1 cellular context compared by ENCODE assay signal in the genomic region with DNA sequence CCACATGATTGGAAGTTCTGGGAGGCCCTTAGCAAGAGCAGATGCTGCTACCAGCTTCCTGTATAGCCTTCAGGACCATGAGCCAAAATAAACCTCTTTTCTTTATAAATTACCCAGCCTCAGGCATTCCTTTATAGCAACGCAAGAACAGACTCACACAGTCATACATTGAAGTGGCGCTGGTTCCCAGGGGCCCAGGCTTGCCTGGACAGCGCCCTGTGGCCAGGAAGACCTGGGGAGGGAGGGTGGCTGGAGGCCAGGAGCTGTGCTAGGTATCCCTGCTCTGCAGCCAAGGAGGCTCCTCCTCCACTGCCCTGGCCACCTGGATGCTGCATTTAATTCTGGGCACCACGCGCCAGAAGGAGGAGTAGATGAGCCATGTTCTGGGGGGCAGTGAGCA.
TF ChIP-seq lines count a peak whose summit lies in the region.

No MANE protein-coding gene starts in this region.

TF ChIP-seq in H1, 55 proteins besides CTCF, POLR2A, EP300 and RAD21:
- no peak for TF ChIP-seq NRF1 (IDR thresholded peaks at IDR 0.05; ENCODE audit: low read depth, low read length)
- TF ChIP-seq SP4 (IDR thresholded peaks at IDR 0.05; ENCODE audit: low read length) = no peak
